In the genomic region with DNA sequence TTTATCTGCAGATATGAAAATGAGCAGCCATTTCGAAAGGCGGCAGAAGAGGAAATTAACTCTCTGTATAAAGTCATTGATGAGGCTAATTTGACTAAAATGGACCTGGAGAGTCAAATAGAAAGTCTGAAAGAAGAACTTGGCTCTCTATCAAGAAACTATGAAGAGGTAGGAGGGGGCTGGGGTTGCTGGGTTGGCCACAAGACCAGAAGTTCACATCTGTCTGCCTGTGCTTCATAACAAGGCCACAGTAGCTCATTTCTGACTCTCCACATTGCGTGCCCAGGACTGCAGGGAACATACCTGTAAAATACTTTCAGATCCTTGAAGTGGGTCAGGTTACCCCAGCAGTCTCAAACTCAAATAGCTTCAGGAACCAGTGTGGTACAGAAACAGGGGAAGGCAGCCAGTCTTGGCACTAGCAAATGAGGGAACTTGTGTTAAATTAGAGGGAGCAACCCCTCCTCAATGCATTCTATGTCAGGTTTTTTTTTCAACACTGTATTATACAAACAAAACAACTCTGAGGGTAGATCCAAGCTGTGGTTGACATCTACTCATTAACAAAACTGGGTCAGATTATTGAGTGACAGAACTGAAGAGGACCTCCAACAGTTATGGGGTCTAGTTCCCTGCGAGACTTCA, we compare ENCODE assay signal across 10 cellular contexts. TPM values are rescaled to one million over a fixed set of nuclear protein-coding genes. Genes with fewer than 3 reads are reported as not detected.
DNase-seq lines count a peak whose midpoint lies in the region; ATAC-seq, FAIRE-seq and TF ChIP-seq lines count a peak whose summit lies in the region.
"Had no signal": no experiment of that assay in that cellular context is flagged by ENCODE, and none has a peak within 500 bp of the region (broad histone marks: within the 10 kb centered on the region; RNA-seq: fewer than 3 reads in every experiment).

No MANE protein-coding gene starts in this region.

- intact Hi-C loops in right lobe of liver (cut with DNase I) = no loop called here
- intact Hi-C loops in HepG2 (cut with micrococcal nuclease; ENCODE audit: unreplicated experiment) = no loop called here

- H3K4me3 Mint-ChIP-seq in activated CD4-positive, alpha-beta memory T cell treated with anti-CD3 and anti-CD28 coated beads, Interleukin-2, amount 10 ng/mL, durations not matched to agents 7 days and 5 days = no peak overlapping the region

- H3K9me3 Mint-ChIP-seq in activated CD4-positive, alpha-beta memory T cell treated with anti-CD3 and anti-CD28 coated beads, Interleukin-2, amount 10 ng/mL, durations not matched to agents 7 days and 5 days = no peaks in the 10 kb centered on the region

- no peak for TF ChIP-seq EP300 in HepG2 (IDR thresholded peaks at IDR 0.05; ENCODE audit: low read depth in 2 of 2, low read length in 2 of 2)
- no peak for TF ChIP-seq EP300 in HepG2 (CRISPR knock-in tag; IDR thresholded peaks at IDR 0.05; ENCODE audit: borderline replicate concordance)

- H3K27me3 ChIP-seq in right lobe of liver (peaks cover 0 to 6% of the 10 kb centered on the region in 2 donors), HepG2 (ENCODE audit: control insufficient read depth in 1 of 2, insufficient read depth in 2 of 2, low read length in 2 of 2) (no peaks in the 10 kb centered on the region), right atrium auricular region (no peaks in the 10 kb centered on the region)

- no peak for FAIRE-seq in HepG2 (lab: Jason Lieb, UNC)
- FAIRE-seq: islet of Langerhans had no signal

- peaks cover 37% of the 10 kb centered on the region for H3K4me1 Mint-ChIP-seq in activated CD4-positive, alpha-beta memory T cell treated with anti-CD3 and anti-CD28 coated beads, Interleukin-2, amount 10 ng/mL, durations not matched to agents 7 days and 5 days

- H3K4me3 ChIP-seq in right lobe of liver (no peak overlapping the region), HepG2 (replicated peaks in 1 of 3; ENCODE audit: insufficient read depth in 1 of 3, low read depth in 2 of 3, low read length in 3 of 3) (no peak overlapping the region), right atrium auricular region (no peak overlapping the region)

- POLR2A ChIA-PET in HepG2 (lab: Yijun Ruan, JAX) = no interaction called here
- POLR2A ChIA-PET in activated CD4-positive, alpha-beta memory T cell treated with anti-CD3 and anti-CD28 coated beads, Interleukin-2, amount 10 ng/mL, durations not matched to agents 7 days and 5 days (lab: Charles Lee) = interaction anchor here (0.8 to 1.7 kb wide), 8 partner anchors 13 to 130 kb away, joined by 3 to 9 read pairs (median 4); a partner anchor contains a TSS

- H3K36me3 ChIP-seq in right lobe of liver (no peaks in the 10 kb centered on the region), HepG2 (replicated peaks in 1 of 2; ENCODE audit: control insufficient read depth in 1 of 2, insufficient read depth in 2 of 2, low read length in 2 of 2) (no peaks in the 10 kb centered on the region), right atrium auricular region (no peaks in the 10 kb centered on the region)

- H3K27ac Mint-ChIP-seq in activated CD4-positive, alpha-beta memory T cell treated with anti-CD3 and anti-CD28 coated beads, Interleukin-2, amount 10 ng/mL, durations not matched to agents 7 days and 5 days = peak overlapping the region; percentile 61

- in situ Hi-C loops in HepG2 (cut with HindIII; ENCODE audit: extremely low pct_ligation_motif_present, low pct_unique_long_range_greater_than_20kb) = no loop called here

- no peaks in the 10 kb centered on the region for H3K9me3 ChIP-seq in right lobe of liver
- no peaks in the 10 kb centered on the region for H3K9me3 ChIP-seq in HepG2 (ENCODE audit: low read length)
- H3K9me3 ChIP-seq in right atrium auricular region = no peaks in the 10 kb centered on the region

- no TSS peak for BruUV-seq in HepG2 (replicated peaks; lab: Mats Ljungman, UMichigan)

- H3K27me3 Mint-ChIP-seq in activated CD4-positive, alpha-beta memory T cell treated with anti-CD3 and anti-CD28 coated beads, Interleukin-2, amount 10 ng/mL, durations not matched to agents 7 days and 5 days = no peaks in the 10 kb centered on the region

- H4K20me1 ChIP-seq in HepG2 (ENCODE audit: insufficient read depth, low read length) = no peaks in the 10 kb centered on the region

- TF ChIP-seq RAD21 in HepG2 (CRISPR knock-in tag; IDR thresholded peaks at IDR 0.05) = no peak

- H2AFZ ChIP-seq in HepG2 (ENCODE audit: low read length) = no peak overlapping the region

- peaks cover 0 to 31% (median 6%) of the 10 kb centered on the region in 4 donors for H3K4me1 ChIP-seq in right lobe of liver
- H3K4me1 ChIP-seq in HepG2 (ENCODE audit: insufficient read depth, low read length) = peaks cover 32% of the 10 kb centered on the region
- no peaks in the 10 kb centered on the region for H3K4me1 ChIP-seq in right atrium auricular region

- H3K36me3 Mint-ChIP-seq in activated CD4-positive, alpha-beta memory T cell treated with anti-CD3 and anti-CD28 coated beads, Interleukin-2, amount 10 ng/mL, durations not matched to agents 7 days and 5 days (ENCODE audit: low read depth) = no peaks in the 10 kb centered on the region

- ATAC-seq in right lobe of liver = peak; percentile 25 to 44 (median 36)
- no peak for ATAC-seq in HepG2
- ATAC-seq in HG03196 (IDR thresholded peaks at IDR 0.05; ENCODE audit: unreplicated experiment) = peak; percentile 92

- no peak overlapping the region for H3K4me2 ChIP-seq in HepG2 (ENCODE audit: low read depth, low read length)

- DNase-seq in right lobe of liver (no peak), HepG2 (ENCODE audit: low spot score) (no peak), HCEC 1CT (no peak), right atrium auricular region (ENCODE audit: low spot score) (no peak)
- peak; percentile 46 for DNase-seq in activated CD4-positive, alpha-beta memory T cell treated with anti-CD3 and anti-CD28 coated beads, Interleukin-2, amount 10 ng/mL, durations not matched to agents 7 days and 5 days
- peak; percentile 75 for DNase-seq in stimulated activated CD4-positive, alpha-beta T cell treated with anti-CD3 and anti-CD28 coated beads, Interleukin-1b, Interleukin-23, amount 100 ng/mL, for 48 hours
- no peak for DNase-seq in effector CD4-positive, alpha-beta T cell

- TF ChIP-seq CTCF in right lobe of liver (IDR thresholded peaks at IDR 0.05) (no peak), HepG2 (CRISPR knock-in tag; IDR thresholded peaks at IDR 0.05) (no peak), right atrium auricular region (IDR thresholded peaks at IDR 0.05) (no peak)

- 46% methylated on average over 4 of the region's 4 CpGs for WGBS in right lobe of liver (ENCODE audit: insufficient coverage, low coverage, low lambda C conversion rate, missing lambda C conversion rate)
- 21% methylated on average over 4 of the region's 4 CpGs for WGBS in HepG2 (ENCODE audit: low lambda C conversion rate)

- no peak overlapping the region for H3K9ac ChIP-seq in HepG2 (ENCODE audit: insufficient read depth, low read depth, low read length)

- no peak for TF ChIP-seq POLR2A in right lobe of liver (IDR thresholded peaks at IDR 0.05)
- TF ChIP-seq POLR2A in HepG2 (IDR thresholded peaks at IDR 0.05; ENCODE audit: insufficient read depth in 1 of 2, low read depth in 2 of 2, low read length in 2 of 2) = no peak

- no peak overlapping the region for H3K27ac ChIP-seq in right lobe of liver
- H3K27ac ChIP-seq in HepG2 (ENCODE audit: extremely low read length, insufficient read depth, low read length) = no peak overlapping the region
- no peak overlapping the region for H3K27ac ChIP-seq in right atrium auricular region
- H3K27ac ChIP-seq: VCaP had no signal

- CTCF ChIA-PET in HepG2 (lab: Yijun Ruan, JAX; ENCODE audit: low intra/inter-chr PET ratio, low total read pairs) = no interaction called here
- CTCF ChIA-PET in activated CD4-positive, alpha-beta memory T cell treated with anti-CD3 and anti-CD28 coated beads, Interleukin-2, amount 10 ng/mL, durations not matched to agents 7 days and 5 days (lab: Charles Lee) = interaction anchor here (0.7 kb wide), 1 partner anchor 38 kb away, joined by 3 read pairs; no protein-coding TSS in a partner anchor

- H3K79me2 ChIP-seq in HepG2 (ENCODE audit: insufficient read depth, low read length) = no peaks in the 10 kb centered on the region

TF ChIP-seq in HepG2, 621 proteins besides CTCF, POLR2A, EP300 and RAD21 (continues in another document):
- TF ChIP-seq HMG20B (CRISPR knock-in tag; conservative IDR thresholded peaks at IDR 0.05) = no peak

RNA-seq across cellular contexts. Expression of a gene that starts 48.7 kb away (rescaled TPM):
- total RNA-seq in right lobe of liver (not detected), HepG2 (2016; rRNA removed; fragmentation: Illumina TruSeq; extraction: Trizol) (not detected in 2 replicates), right atrium auricular region (not detected)
- total RNA-seq in HepG2 (2016; cell fraction: cytosol; rRNA removed; fragmentation: Illumina TruSeq; extraction: Trizol; ENCODE audit: low read depth) = not detected in 2 replicates
- total RNA-seq in HepG2 (2016; cell fraction: insoluble cytoplasmic fraction; rRNA removed; fragmentation: Illumina TruSeq; extraction: Trizol) = not detected in 2 replicates
- total RNA-seq in HepG2 (2016; cell fraction: membrane; rRNA removed; fragmentation: Illumina TruSeq; extraction: Trizol) = not detected in 2 replicates
- total RNA-seq in HepG2 (2016; cell fraction: nucleus; rRNA removed; fragmentation: Illumina TruSeq; extraction: Trizol) = not detected in 2 replicates
- polyA plus RNA-seq in HepG2 (2011; rRNA removed) = not detected in 2 replicates
- not detected in 2 replicates for polyA plus RNA-seq in HepG2 (2011; cell fraction: cytosol; rRNA removed)
- polyA plus RNA-seq in HepG2 (2011; cell fraction: nucleus; rRNA removed) = not detected in 2 replicates
- not detected in 2 replicates for polyA plus RNA-seq in HepG2 (2012)
- not detected in 2 replicates for polyA plus RNA-seq in HepG2 (2016; cell fraction: cytosol; fragmentation: Illumina TruSeq; extraction: Trizol; ENCODE audit: low read depth)
- polyA plus RNA-seq in HepG2 (2016; cell fraction: insoluble cytoplasmic fraction; fragmentation: Illumina TruSeq; extraction: Trizol; ENCODE audit: low read depth) = not detected in 2 replicates
- polyA plus RNA-seq in HepG2 (2016; cell fraction: membrane; fragmentation: Illumina TruSeq; extraction: Trizol; ENCODE audit: low read depth) = not detected in 2 replicates
- polyA plus RNA-seq in HepG2 (2016; cell fraction: nucleus; fragmentation: Illumina TruSeq; extraction: Trizol; ENCODE audit: insufficient read depth, low read depth) = not detected in 2 replicates
- not detected in 2 replicates for polyA minus RNA-seq in HepG2 (2011; rRNA and poly(A)+ RNA removed; ENCODE audit: low replicate concordance)
- polyA minus RNA-seq in HepG2 (2011; cell fraction: cytosol; rRNA and poly(A)+ RNA removed) = not detected in 2 replicates
- polyA minus RNA-seq in HepG2 (2011; cell fraction: nucleus; rRNA and poly(A)+ RNA removed) = not detected in 2 replicates
- 1 to 10 TPM in 1 of 2 experiments, under 1 TPM in 1; 0.55 to 1.0 TPM for total RNA-seq in activated CD4-positive, alpha-beta memory T cell treated with anti-CD3 and anti-CD28 coated beads, Interleukin-2, amount 10 ng/mL, durations not matched to agents 7 days and 5 days

Comparison
In these comparisons a context has a peak if more than half of its experiments do, and no peak if none do; other contexts are left out.
1. DNase-seq: peak in activated CD4-positive, alpha-beta memory T cell treated with anti-CD3 and anti-CD28 coated beads, Interleukin-2, amount 10 ng/mL, durations not matched to agents 7 days and 5 days (single experiment) and stimulated activated CD4-positive, alpha-beta T cell treated with anti-CD3 and anti-CD28 coated beads, Interleukin-1b, Interleukin-23, amount 100 ng/mL, for 48 hours (single experiment); none in right lobe of liver (0 of 3), HepG2 (single experiment), HCEC 1CT (single experiment), right atrium auricular region (single experiment) and effector CD4-positive, alpha-beta T cell (single experiment).